Comparison of ENCODE assay signal across 12 cellular contexts in genomic region chr5:34684980-34685352, GRCh38. TPM values are rescaled to one million over a fixed set of nuclear protein-coding genes. Genes with fewer than 3 reads are reported as not detected.
A peak's percentile ranks its signal among the peaks of the same experiment; 100 is the strongest.
DNase-seq lines count a peak whose midpoint lies in the region; ATAC-seq, FAIRE-seq and TF ChIP-seq lines count a peak whose summit lies in the region.
"Had no signal": no experiment of that assay in that cellular context is flagged by ENCODE, and none has a peak within 500 bp of the region (broad histone marks: within the 10 kb centered on the region; RNA-seq: fewer than 3 reads in every experiment).

No MANE protein-coding gene starts in this region.

- H4K8ac ChIP-seq in trophoblast cell (ENCODE audit: low read depth, low read length) = no peak overlapping the region

- H3K9me3 ChIP-seq in GM23248 (ENCODE audit: low read depth) (no peaks in the 10 kb centered on the region), RWPE2 (ENCODE audit: severe bottlenecking) (no peaks in the 10 kb centered on the region), hepatocyte (ENCODE audit: low read depth) (no peaks in the 10 kb centered on the region), trophoblast cell (ENCODE audit: insufficient read depth, low read depth, low read length) (no peaks in the 10 kb centered on the region)
- H3K9me3 ChIP-seq: HAP-1 had no signal

- H4K91ac ChIP-seq in trophoblast cell (ENCODE audit: low read depth, low read length) = no peak overlapping the region

- no peak overlapping the region for H2AFZ ChIP-seq in GM23248
- H2AFZ ChIP-seq in hepatocyte = no peak overlapping the region
- no peak overlapping the region for H2AFZ ChIP-seq in trophoblast cell (ENCODE audit: insufficient read depth, low read length, poor library complexity)

- no peak overlapping the region for H2AK5ac ChIP-seq in trophoblast cell (ENCODE audit: low read length)

- H4K12ac ChIP-seq in trophoblast cell (ENCODE audit: low read depth, low read length) = no peak overlapping the region

- H3K79me2 ChIP-seq in GM23248 (ENCODE audit: insufficient read depth) (peaks cover 92% of the 10 kb centered on the region), hepatocyte (peaks cover 62% of the 10 kb centered on the region), trophoblast cell (ENCODE audit: control insufficient read depth, insufficient read depth, low read length, poor library complexity) (peaks cover 4% of the 10 kb centered on the region)

- no peaks in the 10 kb centered on the region for H3K27me3 ChIP-seq in GM23248 (replicated peaks; ENCODE audit: insufficient read depth)
- no peaks in the 10 kb centered on the region for H3K27me3 ChIP-seq in RWPE2 (ENCODE audit: insufficient read depth, poor library complexity, severe bottlenecking)
- no peaks in the 10 kb centered on the region for H3K27me3 ChIP-seq in hepatocyte
- no peaks in the 10 kb centered on the region for H3K27me3 ChIP-seq in trophoblast cell (ENCODE audit: insufficient read depth, low read length)

- no peak for FAIRE-seq in RCC 7860 (lab: Jason Lieb, UNC)
- FAIRE-seq: GM18507 had no signal

- H3K9me2 ChIP-seq in GM23248 (ENCODE audit: insufficient read depth) (no peaks in the 10 kb centered on the region), hepatocyte (replicated peaks; ENCODE audit: insufficient read depth) (no peaks in the 10 kb centered on the region)

- H3K9ac ChIP-seq in GM23248 (peak overlapping the region; percentile 47), trophoblast cell (ENCODE audit: low read length) (no peak overlapping the region)

- in situ Hi-C loops in GM23248 (cut with MboI) = no loop called here

- no peak overlapping the region for H3K4ac ChIP-seq in trophoblast cell (ENCODE audit: low read depth, low read length)

- peaks cover 72% of the 10 kb centered on the region for H3F3A ChIP-seq in GM23248 (ENCODE audit: insufficient read depth)

- H3K36me3 ChIP-seq in GM23248 (ENCODE audit: low read depth) = peaks cover 15% of the 10 kb centered on the region
- peaks cover 31% of the 10 kb centered on the region for H3K36me3 ChIP-seq in RWPE2 (ENCODE audit: low read depth)
- H3K36me3 ChIP-seq in hepatocyte (replicated peaks; ENCODE audit: insufficient read depth, low read depth) = no peaks in the 10 kb centered on the region
- peaks cover 6 to 7% of the 10 kb centered on the region in 2 experiments for H3K36me3 ChIP-seq in trophoblast cell (ENCODE audit: control insufficient read depth in 1 of 2, insufficient read depth in 2 of 2, low read length in 2 of 2)

- H4K20me1 ChIP-seq in GM23248 (ENCODE audit: insufficient read depth) (no peaks in the 10 kb centered on the region), hepatocyte (ENCODE audit: insufficient read depth, poor library complexity, severe bottlenecking) (no peaks in the 10 kb centered on the region)

- WGBS in GM23248 (ENCODE audit: low coverage in 1 of 2, low lambda C conversion rate in 2 of 2, missing lambda C conversion rate in 2 of 2), 2 experiments = 93 to 95% methylated on average over 4 of the region's 4 CpGs
- over 99% methylated on average over 4 of the region's 4 CpGs for WGBS in hepatocyte (ENCODE audit: low lambda C conversion rate, missing lambda C conversion rate)
- no CpG with 5 or more reads among the region's 4 CpGs for WGBS in trophoblast cell (ENCODE audit: extremely low coverage, insufficient coverage, insufficient read length)

- H3K27ac ChIP-seq in GM23248 = peak overlapping the region; percentile 85
- peak overlapping the region; percentile 48 for H3K27ac ChIP-seq in RWPE2 (ENCODE audit: poor library complexity, severe bottlenecking)
- H3K27ac ChIP-seq in hepatocyte = peak overlapping the region; percentile 85
- H3K27ac ChIP-seq in trophoblast cell (ENCODE audit: low read depth, low read length) = peak overlapping the region; percentile 59

- H3K4me3 ChIP-seq in GM23248 (no peak overlapping the region), RWPE2 (ENCODE audit: severe bottlenecking) (no peak overlapping the region), hepatocyte (no peak overlapping the region), trophoblast cell (ENCODE audit: low read depth, low read length) (no peak overlapping the region)
- H3K4me3 ChIP-seq: HAP-1 had no signal

- H3K4me2 ChIP-seq in GM23248 (ENCODE audit: unreplicated experiment) = peak overlapping the region; percentile 21
- H3K4me2 ChIP-seq in hepatocyte = no peak overlapping the region
- no peak overlapping the region for H3K4me2 ChIP-seq in trophoblast cell (ENCODE audit: low read length)

- ATAC-seq in RWPE2 (ENCODE audit: low read depth) (no peak), HG02870 (IDR thresholded peaks at IDR 0.05; ENCODE audit: unreplicated experiment) (no peak)

- TF ChIP-seq CTCF in RWPE2 (IDR thresholded peaks at IDR 0.05; ENCODE audit: poor library complexity, severe bottlenecking) (no peak), hepatocyte (IDR thresholded peaks at IDR 0.05; ENCODE audit: poor library complexity) (no peak)

- no peak overlapping the region for H3K14ac ChIP-seq in trophoblast cell (ENCODE audit: low read length)

- DNase-seq in GM23248 = no peak
- DNase-seq in RWPE2 (ENCODE audit: low spot score) = no peak
- no peak for DNase-seq in hepatocyte (ENCODE audit: low spot score)
- no peak for DNase-seq in trophoblast cell
- DNase-seq in T-helper 9 cell = no peak
- DNase-seq in NCI-H2081 treated with DMSO at 0.1 percent for 48 hours (lab: John Stamatoyannopoulos, UW) = no peak
- DNase-seq in RCC 7860 (ENCODE audit: low spot score) = no peak
- DNase-seq: effector CD8-positive, alpha-beta T cell; stimulated activated naive CD8-positive, alpha-beta T cell treated with anti-CD3 and anti-CD28 coated beads, Interleukin-15, Interleukin-2, amounts not matched to agents 100 U/mL and 50 U/mL, for 24 hours had no signal

- H2BK5ac ChIP-seq in trophoblast cell (ENCODE audit: low read depth, low read length, poor library complexity) = no peak overlapping the region

- H3K4me1 ChIP-seq in GM23248 (ENCODE audit: insufficient read depth) = peaks cover 58% of the 10 kb centered on the region
- peaks cover 48% of the 10 kb centered on the region for H3K4me1 ChIP-seq in RWPE2 (ENCODE audit: insufficient read depth, poor library complexity, severe bottlenecking)
- H3K4me1 ChIP-seq in hepatocyte (ENCODE audit: insufficient read depth) = peaks cover 34% of the 10 kb centered on the region
- H3K4me1 ChIP-seq in trophoblast cell (ENCODE audit: control insufficient read depth in 1 of 2, insufficient read depth in 2 of 2, low read length in 2 of 2) = peaks cover 6 to 19% of the 10 kb centered on the region in 2 experiments

- H3K79me1 ChIP-seq in trophoblast cell (ENCODE audit: low read length) = peaks cover 3% of the 10 kb centered on the region

- peak overlapping the region; percentile 49 for H2BK120ac ChIP-seq in trophoblast cell (ENCODE audit: insufficient read depth, low read length, poor library complexity)

- no peak overlapping the region for H3K18ac ChIP-seq in trophoblast cell (ENCODE audit: low read length)

- no peak overlapping the region for H3K23ac ChIP-seq in trophoblast cell (ENCODE audit: low read length)

- H2BK12ac ChIP-seq in trophoblast cell (ENCODE audit: low read length) = no peak overlapping the region

RNA-seq across cellular contexts. Expression of gene RAI14, which starts 28.8 kb away (rescaled TPM):
- 120 and 124 TPM in 2 replicates for total RNA-seq in GM23248 (2014; rRNA removed; shearing (Covaris generic))
- 113 and 116 TPM in 2 replicates for polyA plus RNA-seq in GM23248 (2016; fragmentation: Nextera tagmentation; extraction: Ambion mirVana)
- total RNA-seq in hepatocyte = 44.8 and 49.6 TPM in 2 replicates
- polyA plus RNA-seq in hepatocyte = 31.3 and 42.2 TPM in 2 replicates
- 251 and 256 TPM in 2 replicates for polyA plus RNA-seq in trophoblast cell (2013)
